Comparison of ENCODE assay signal across 31 cellular contexts in genomic region chr2:133456156-133456555, GRCh38.
"Had no signal": no experiment of that assay in that cellular context is flagged by ENCODE, and none has a peak within 500 bp of the region (broad histone marks: within the 10 kb centered on the region; RNA-seq: fewer than 3 reads in every experiment).

No MANE protein-coding gene starts in this region.

- H3K27me3 ChIP-seq: adrenal gland, body of pancreas, brain microvascular endothelial cell, breast epithelium had no signal

- H3K9me3 ChIP-seq: adrenal gland, body of pancreas, breast epithelium had no signal

- H3K27ac ChIP-seq: adrenal gland, body of pancreas, brain microvascular endothelial cell, breast epithelium, VCaP had no signal

- ATAC-seq: activated CD8-positive, alpha-beta T cell treated with anti-CD3 and anti-CD28 coated beads for 36 hours; activated naive CD4-positive, alpha-beta T cell treated with anti-CD3 and anti-CD28 coated beads, Interleukin-2, amount 50 U/mL, for 72 hours; activated T-cell treated with anti-CD3 and anti-CD28 coated beads, Interleukin-2, amount 50 U/mL, for 4 hours; activated T-cell treated with anti-CD3 and anti-CD28 coated beads, Interleukin-2, amount 50 U/mL, for 72 hours; activated T-helper 17 cell treated with anti-CD3 and anti-CD28 coated beads, Interleukin-2, amount 50 U/mL, for 72 hours; body of pancreas had no signal

- H3K4me1 ChIP-seq: adrenal gland, body of pancreas, breast epithelium had no signal

- H3K4me3 ChIP-seq: adrenal gland, body of pancreas, breast epithelium had no signal

- H3K36me3 ChIP-seq: adrenal gland, brain microvascular endothelial cell, breast epithelium had no signal

- DNase-seq: activated B cell treated with CpG ODN at 0.5 μM for 24 hours; activated CD4-positive, alpha-beta memory T cell treated with anti-CD3 and anti-CD28 coated beads for 36 hours; activated CD4-positive, alpha-beta T cell treated with anti-CD3 and anti-CD28 coated beads for 4 hours; activated CD4-positive, alpha-beta T cell treated with anti-CD3 and anti-CD28 coated beads, Interleukin-2, amount 10 ng/mL, durations not matched to agents 24 days and 14 days; activated CD4-positive, alpha-beta T cell treated with anti-CD3 and anti-CD28 coated beads, Interleukin-2, amount 50 U/mL, for 1 hour; activated CD4-positive, alpha-beta T cell treated with anti-CD3 and anti-CD28 coated beads, Interleukin-2, amount 50 U/mL, for 4 hours; activated CD4-positive, CD25-positive, alpha-beta regulatory T cell treated with anti-CD3 and anti-CD28 coated beads, Interleukin-2, amount 50 U/mL, for 72 hours; activated CD8-positive, alpha-beta memory T cell treated with anti-CD3 and anti-CD28 coated beads, Interleukin-2, amount 50 U/mL, for 4 hours; activated CD8-positive, alpha-beta T cell treated with anti-CD3 and anti-CD28 coated beads for 36 hours; activated effector memory CD4-positive, alpha-beta T cell treated with anti-CD3 and anti-CD28 coated beads, Interleukin-2, amount 50 U/mL, for 16 hours; activated gamma-delta T cell treated with Interleukin-2 at 50 U/mL for 16 hours; activated naive CD4-positive, alpha-beta T cell; activated naive CD4-positive, alpha-beta T cell treated with anti-CD3 and anti-CD28 coated beads for 36 hours; activated naive CD4-positive, alpha-beta T cell treated with anti-CD3 and anti-CD28 coated beads, Interleukin-2, amount 50 U/mL, for 16 hours; activated naive CD8-positive, alpha-beta T cell treated with anti-CD3 and anti-CD28 coated beads for 36 hours; activated T-cell treated with anti-CD3 and anti-CD28 coated beads for 4 hours; activated T-cell treated with anti-CD3 and anti-CD28 coated beads, Interleukin-2, amount 50 U/mL, for 1 hour; activated T-cell treated with anti-CD3 and anti-CD28 coated beads, Interleukin-2, amount 50 U/mL, for 4 hours; activated T-cell treated with anti-CD3 and anti-CD28 coated beads, Interleukin-2, amount 50 U/mL, for 72 hours; adrenal gland; amniotic stem cell; aorta; body of pancreas; brain microvascular endothelial cell; cerebellar nuclear complex; T-helper 2 cell; T-helper 9 cell had no signal
